ENCODE assay signal across 10 cellular contexts in the genomic region with DNA sequence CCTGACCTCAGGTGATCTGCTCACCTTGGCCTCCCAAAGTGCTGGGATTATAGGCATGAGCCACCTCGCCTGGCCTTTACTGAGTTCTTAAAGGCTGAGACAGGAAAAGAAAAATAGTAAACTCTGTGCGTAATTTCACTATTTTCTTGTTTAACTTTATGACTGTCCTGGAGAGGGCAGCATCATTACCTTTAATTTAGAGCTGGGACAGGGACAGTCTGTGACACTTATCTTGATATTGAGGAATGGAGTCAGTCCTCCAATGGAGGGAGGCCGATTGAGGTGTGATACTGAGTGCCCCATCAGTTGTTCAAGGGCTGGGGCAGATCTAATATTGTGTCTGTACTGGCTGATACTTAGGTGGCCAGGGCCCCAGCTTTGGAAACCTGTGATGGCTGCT. TPM values are rescaled to one million over a fixed set of nuclear protein-coding genes. Genes with fewer than 3 reads are reported as not detected.
DNase-seq lines count a peak whose midpoint lies in the region; ATAC-seq, FAIRE-seq and TF ChIP-seq lines count a peak whose summit lies in the region.
"Had no signal": no experiment of that assay in that cellular context is flagged by ENCODE, and none has a peak within 500 bp of the region (broad histone marks: within the 10 kb centered on the region; RNA-seq: fewer than 3 reads in every experiment).

No MANE protein-coding gene starts in this region.

- H3K4me2 ChIP-seq in DND-41 (ENCODE audit: insufficient read depth, low read length), result no peak overlapping the region

- no peak overlapping the region for H3K27ac ChIP-seq in DND-41 (ENCODE audit: low read length)
- H3K27ac ChIP-seq: lower lobe of right lung, uterus had no signal

- no peaks in the 10 kb centered on the region for H3K27me3 ChIP-seq in DND-41 (ENCODE audit: insufficient read depth, low read length, poor library complexity)
- H3K27me3 ChIP-seq: uterus had no signal

- H3K27me3 Mint-ChIP-seq in activated naive CD8-positive, alpha-beta T cell, result no peaks in the 10 kb centered on the region
- H3K27me3 Mint-ChIP-seq in naive thymus-derived CD8-positive, alpha-beta T cell, result no peaks in the 10 kb centered on the region

- H3K27ac Mint-ChIP-seq in activated naive CD8-positive, alpha-beta T cell, result peak overlapping the region; percentile 46
- peak overlapping the region; percentile 34 to 87 (median 76) for H3K27ac Mint-ChIP-seq in naive thymus-derived CD8-positive, alpha-beta T cell

- no peak overlapping the region for H2AFZ ChIP-seq in DND-41 (ENCODE audit: low read depth, low read length)

- H3K36me3 ChIP-seq in DND-41 (ENCODE audit: insufficient read depth, low read length), result no peaks in the 10 kb centered on the region
- H3K36me3 ChIP-seq: lower lobe of right lung, uterus had no signal

- H3K4me1 Mint-ChIP-seq in activated naive CD8-positive, alpha-beta T cell (ENCODE audit: low read depth), result peaks cover 30% of the 10 kb centered on the region
- H3K4me1 Mint-ChIP-seq in naive thymus-derived CD8-positive, alpha-beta T cell, result peaks cover 16 to 43% (median 28%) of the 10 kb centered on the region in 4 donors

- TF ChIP-seq CTCF in DND-41 (IDR thresholded peaks at IDR 0.05; ENCODE audit: borderline replicate concordance, extremely low read depth, low read length, poor library complexity, severe bottlenecking), result peak; percentile 46
- no peak for TF ChIP-seq CTCF in omental fat pad (IDR thresholded peaks at IDR 0.05)

- FAIRE-seq in frontal cortex (lab: Jason Lieb, UNC), result no peak
- FAIRE-seq: GM12891 had no signal

- no peaks in the 10 kb centered on the region for H4K20me1 ChIP-seq in DND-41 (ENCODE audit: insufficient read depth, low read length)

- H3K4me3 ChIP-seq in DND-41 (ENCODE audit: low read depth in 1 of 2, low read length in 2 of 2), result no peak overlapping the region
- H3K4me3 ChIP-seq: lower lobe of right lung, uterus had no signal

- ATAC-seq in DND-41 (ENCODE audit: insufficient read depth, low read depth), result peak; percentile 67
- ATAC-seq in naive thymus-derived CD8-positive, alpha-beta T cell, result peak; percentile 57 to 64
- no peak for ATAC-seq in omental fat pad (ENCODE audit: low FRiP score)

- no peaks in the 10 kb centered on the region for H3K36me3 Mint-ChIP-seq in activated naive CD8-positive, alpha-beta T cell
- H3K36me3 Mint-ChIP-seq in naive thymus-derived CD8-positive, alpha-beta T cell, result no peaks in the 10 kb centered on the region

- no peaks in the 10 kb centered on the region for H3K79me2 ChIP-seq in DND-41 (ENCODE audit: insufficient read depth, low read length)

- DNase-seq in DND-41 (no peak), HT-29 (ENCODE audit: low spot score) (peak; percentile 24), frontal cortex (ENCODE audit: low spot score in 2 of 2) (no peak), GDM1 (lab: John Stamatoyannopoulos, UW) (no peak), omental fat pad (ENCODE audit: low spot score) (no peak)
- DNase-seq in naive thymus-derived CD8-positive, alpha-beta T cell, result peak in 3 of 10 donors; percentile 20 to 35 (median 30)
- DNase-seq: lower lobe of right lung, uterus had no signal

- no peaks in the 10 kb centered on the region for H3K4me1 ChIP-seq in DND-41 (ENCODE audit: insufficient read depth, low read length)
- H3K4me1 ChIP-seq: uterus had no signal

- no peaks in the 10 kb centered on the region for H3K9me3 Mint-ChIP-seq in activated naive CD8-positive, alpha-beta T cell (ENCODE audit: low read depth)
- H3K9me3 Mint-ChIP-seq in naive thymus-derived CD8-positive, alpha-beta T cell, result no peaks in the 10 kb centered on the region

- no peak overlapping the region for H3K9ac ChIP-seq in DND-41 (ENCODE audit: low read depth, low read length)

- POLR2A ChIA-PET in naive thymus-derived CD8-positive, alpha-beta T cell (lab: Charles Lee), result interaction anchor here (0.5 to 1.6 kb wide), 5 partner anchors 12 to 181 kb away, joined by 3 to 18 read pairs (median 3); no protein-coding TSS in a partner anchor

- peak overlapping the region; percentile 13 for H3K4me3 Mint-ChIP-seq in activated naive CD8-positive, alpha-beta T cell
- H3K4me3 Mint-ChIP-seq in naive thymus-derived CD8-positive, alpha-beta T cell, result peak overlapping the region in 8 of 10 donors; percentile 2 to 81 (median 54)

- H3K9me3 ChIP-seq in DND-41 (ENCODE audit: insufficient read depth, low read length, severe bottlenecking), result no peaks in the 10 kb centered on the region
- H3K9me3 ChIP-seq: lower lobe of right lung, uterus had no signal

RNA-seq across cellular contexts. Expression of gene SPN, which starts 21.5 kb away (rescaled TPM):
- total RNA-seq in HT-29 (2014; rRNA removed; shearing (Covaris generic)), result 0.10 and 0.23 TPM in 2 replicates
- 10 to 100 TPM; 91.8 to 98.4 TPM for total RNA-seq in naive thymus-derived CD8-positive, alpha-beta T cell
- polyA plus RNA-seq in naive thymus-derived CD8-positive, alpha-beta T cell, result 100 to 1,000 TPM in 2 of 3 donors, 10 to 100 TPM in 1; 92.9 to 124 (median 100) TPM
- total RNA-seq in frontal cortex (under 0.01 TPM), omental fat pad (1 to 10 TPM in 3 of 4 donors, under 1 TPM in 1; 0.46 to 4.4 (median 1.1) TPM)

RNA-seq across cellular contexts. Expression of gene QPRT, which starts 37.4 kb away (rescaled TPM):
- total RNA-seq in HT-29 (2014; rRNA removed; shearing (Covaris generic)), result 35.2 and 42.5 TPM in 2 replicates
- under 1 TPM; 0.49 to 0.55 TPM for total RNA-seq in naive thymus-derived CD8-positive, alpha-beta T cell
- polyA plus RNA-seq in naive thymus-derived CD8-positive, alpha-beta T cell, result under 1 TPM; 0.15 to 0.53 (median 0.48) TPM
- 2.9 TPM for total RNA-seq in frontal cortex
- total RNA-seq in omental fat pad, result 10 to 100 TPM in 2 of 4 donors, 1 to 10 TPM in 2; 6.1 to 27.1 (median 8.5) TPM

Comparison
In these comparisons a context has a peak if more than half of its experiments do, and no peak if none do; other contexts are left out.
1. RNA of gene SPN, which starts 21.5 kb away (total RNA-seq): 91.8 to 98.4 TPM in naive thymus-derived CD8-positive, alpha-beta T cell; 0.46 to 4.4 TPM in omental fat pad, 0.10 to 0.23 TPM in HT-29 and under 0.01 TPM in frontal cortex (single experiment); every median in the first group is over 10 times any median in the second.